15 cellular contexts compared by ENCODE assay signal in genomic region chr12:49293056-49293956, GRCh38. TPM values are rescaled to one million over a fixed set of nuclear protein-coding genes. Genes with fewer than 3 reads are reported as not detected.
A peak's percentile ranks its signal among the peaks of the same experiment; 100 is the strongest.
DNase-seq lines count a peak whose midpoint lies in the region; ATAC-seq, FAIRE-seq and TF ChIP-seq lines count a peak whose summit lies in the region.
"Had no signal": no experiment of that assay in that cellular context is flagged by ENCODE, and none has a peak within 500 bp of the region (broad histone marks: within the 10 kb centered on the region; RNA-seq: fewer than 3 reads in every experiment).

No MANE protein-coding gene starts in this region.

- TF ChIP-seq EP300 in HepG2 (IDR thresholded peaks at IDR 0.05; ENCODE audit: low read depth in 2 of 2, low read length in 2 of 2) (no peak), HepG2 (CRISPR knock-in tag; IDR thresholded peaks at IDR 0.05; ENCODE audit: borderline replicate concordance) (no peak)

- no peaks in the 10 kb centered on the region for H3K79me2 ChIP-seq in HepG2 (ENCODE audit: insufficient read depth, low read length)

- peaks cover 8% of the 10 kb centered on the region for H3K4me1 Mint-ChIP-seq in activated naive CD8-positive, alpha-beta T cell treated with anti-CD3 and anti-CD28 coated beads for 36 hours

- TF ChIP-seq POLR2A in HepG2 (IDR thresholded peaks at IDR 0.05; ENCODE audit: insufficient read depth in 1 of 2, low read depth in 2 of 2, low read length in 2 of 2) = no peak

- no peak overlapping the region for H3K9ac ChIP-seq in HepG2 (ENCODE audit: insufficient read depth, low read depth, low read length)

- peak overlapping the region; percentile 79 for H3K27ac ChIP-seq in C4-2B
- H3K27ac ChIP-seq in HepG2 (ENCODE audit: extremely low read length, insufficient read depth, low read length) = no peak overlapping the region
- H3K27ac ChIP-seq: right lobe of liver had no signal

- H2AFZ ChIP-seq in HepG2 (ENCODE audit: low read length) = no peak overlapping the region

- peaks cover 52% of the 10 kb centered on the region for H3K27me3 Mint-ChIP-seq in activated naive CD8-positive, alpha-beta T cell treated with anti-CD3 and anti-CD28 coated beads for 36 hours

- BruUV-seq in HepG2 (replicated peaks; lab: Mats Ljungman, UMichigan) = no TSS peak

- no peak overlapping the region for H3K4me3 ChIP-seq in bronchial epithelial cell (ENCODE audit: low read depth, low read length)
- no peak overlapping the region for H3K4me3 ChIP-seq in HepG2 (replicated peaks in 1 of 3; ENCODE audit: insufficient read depth in 1 of 3, low read depth in 2 of 3, low read length in 3 of 3)
- H3K4me3 ChIP-seq: HAP-1, right lobe of liver had no signal

- H3K4me2 ChIP-seq in HepG2 (ENCODE audit: low read depth, low read length) = 0 out of 2 replicates have a peak overlapping the region, but pooled peaks have one; percentile 7

- H3K36me3 Mint-ChIP-seq in activated naive CD8-positive, alpha-beta T cell treated with anti-CD3 and anti-CD28 coated beads for 36 hours = no peaks in the 10 kb centered on the region
- H3K36me3 Mint-ChIP-seq: activated naive CD4-positive, alpha-beta T cell treated with anti-CD3 and anti-CD28 coated beads, Interleukin-2, amount 10 ng/mL, durations not matched to agents 7 days and 5 days had no signal

- H3K27me3 ChIP-seq in bronchial epithelial cell (ENCODE audit: control insufficient read depth, insufficient read depth, low read length) (peaks cover 37% of the 10 kb centered on the region), HepG2 (ENCODE audit: control insufficient read depth in 1 of 2, insufficient read depth in 2 of 2, low read length in 2 of 2) (peaks cover 16 to 70% of the 10 kb centered on the region in 2 experiments)

- H3K9me3 ChIP-seq in HepG2 (ENCODE audit: low read length) = no peaks in the 10 kb centered on the region
- H3K9me3 ChIP-seq: HAP-1, right lobe of liver had no signal

- in situ Hi-C loops in HepG2 (cut with HindIII; ENCODE audit: extremely low pct_ligation_motif_present, low pct_unique_long_range_greater_than_20kb) = no loop called here
- in situ Hi-C loops in KBM-7 (cut with MboI; ENCODE audit: low pct_unique_long_range_greater_than_20kb, low sequenced_read_pairs) = no loop called here

- no peaks in the 10 kb centered on the region for H3K36me3 ChIP-seq in bronchial epithelial cell (ENCODE audit: control insufficient read depth, insufficient read depth, low read length)
- no peaks in the 10 kb centered on the region for H3K36me3 ChIP-seq in HepG2 (replicated peaks in 1 of 2; ENCODE audit: control insufficient read depth in 1 of 2, insufficient read depth in 2 of 2, low read length in 2 of 2)
- H3K36me3 ChIP-seq: HAP-1, right lobe of liver had no signal

- H3K4me1 ChIP-seq in HepG2 (ENCODE audit: insufficient read depth, low read length) = peaks cover 24% of the 10 kb centered on the region
- H3K4me1 ChIP-seq: right lobe of liver had no signal

- POLR2A ChIA-PET in HepG2 (lab: Yijun Ruan, JAX) = no interaction called here

- no peak for TF ChIP-seq CTCF in C4-2B (conservative IDR thresholded peaks at IDR 0.05)
- no peak for TF ChIP-seq CTCF in bronchial epithelial cell (IDR thresholded peaks at IDR 0.05; ENCODE audit: insufficient read depth, low read length, severe bottlenecking)
- no peak for TF ChIP-seq CTCF in HepG2 (CRISPR knock-in tag; IDR thresholded peaks at IDR 0.05)

- no peak for TF ChIP-seq RAD21 in HepG2 (CRISPR knock-in tag; IDR thresholded peaks at IDR 0.05)

- no peaks in the 10 kb centered on the region for H3K9me3 Mint-ChIP-seq in activated naive CD8-positive, alpha-beta T cell treated with anti-CD3 and anti-CD28 coated beads for 36 hours
- H3K9me3 Mint-ChIP-seq: activated naive CD4-positive, alpha-beta T cell treated with anti-CD3 and anti-CD28 coated beads, Interleukin-2, amount 10 ng/mL, durations not matched to agents 7 days and 5 days had no signal

- intact Hi-C loops in HepG2 (cut with micrococcal nuclease; ENCODE audit: unreplicated experiment) = no loop called here

- WGBS in HepG2 (ENCODE audit: low lambda C conversion rate) = 10% methylated on average over 14 of the region's 18 CpGs

- DNase-seq in NCI-H187 (lab: John Stamatoyannopoulos, UW) (peak; percentile 68 to 69), bronchial epithelial cell (ENCODE audit: low read depth) (no peak), HepG2 (ENCODE audit: low spot score) (no peak), KBM-7 (no peak)
- no peak for DNase-seq in activated naive CD8-positive, alpha-beta T cell treated with anti-CD3 and anti-CD28 coated beads for 36 hours
- DNase-seq: activated CD4-positive, CD25-positive, alpha-beta regulatory T cell treated with anti-CD3 and anti-CD28 coated beads, Interleukin-2, amount 50 U/mL, for 72 hours; activated naive CD4-positive, alpha-beta T cell treated with anti-CD3 and anti-CD28 coated beads, Interleukin-2, amount 10 ng/mL, durations not matched to agents 7 days and 5 days; kidney glomerular epithelial cell; right lobe of liver; stimulated activated CD8-positive, alpha-beta memory T cell treated with anti-CD3 and anti-CD28 coated beads, Interleukin-4, amount 100 ng/mL, for 48 hours had no signal

- H3K27ac Mint-ChIP-seq in activated naive CD8-positive, alpha-beta T cell treated with anti-CD3 and anti-CD28 coated beads for 36 hours = no peak overlapping the region
- H3K27ac Mint-ChIP-seq: activated naive CD4-positive, alpha-beta T cell treated with anti-CD3 and anti-CD28 coated beads, Interleukin-2, amount 10 ng/mL, durations not matched to agents 7 days and 5 days; CD14-positive monocyte had no signal

- no peaks in the 10 kb centered on the region for H4K20me1 ChIP-seq in HepG2 (ENCODE audit: insufficient read depth, low read length)

- peak; percentile 93 for FAIRE-seq in bronchial epithelial cell (lab: Jason Lieb, UNC)
- no peak for FAIRE-seq in HepG2 (lab: Jason Lieb, UNC)

- H3K4me3 Mint-ChIP-seq in activated naive CD8-positive, alpha-beta T cell treated with anti-CD3 and anti-CD28 coated beads for 36 hours = no peak overlapping the region
- H3K4me3 Mint-ChIP-seq: activated naive CD4-positive, alpha-beta T cell treated with anti-CD3 and anti-CD28 coated beads, Interleukin-2, amount 10 ng/mL, durations not matched to agents 7 days and 5 days had no signal

- ATAC-seq in HepG2 = peak; percentile 12; the same call in 2 of the 3 replicates
- no peak for ATAC-seq in HG03442 (IDR thresholded peaks at IDR 0.05; ENCODE audit: unreplicated experiment)
- ATAC-seq in HG02571 (IDR thresholded peaks at IDR 0.05; ENCODE audit: unreplicated experiment) = no peak

- CTCF ChIA-PET in HepG2 (lab: Yijun Ruan, JAX; ENCODE audit: low intra/inter-chr PET ratio, low total read pairs) = no interaction called here

RNA-seq across cellular contexts. Expression of gene PRPH, which starts 1.6 kb away (rescaled TPM):
- total RNA-seq in bronchial epithelial cell = 0.26 and 0.51 TPM in 2 replicates
- not detected in 2 replicates for total RNA-seq in HepG2 (2016; rRNA removed; fragmentation: Illumina TruSeq; extraction: Trizol)
- total RNA-seq in HepG2 (2016; cell fraction: cytosol; rRNA removed; fragmentation: Illumina TruSeq; extraction: Trizol; ENCODE audit: low read depth) = not detected in 2 replicates
- not detected in 2 replicates for total RNA-seq in HepG2 (2016; cell fraction: insoluble cytoplasmic fraction; rRNA removed; fragmentation: Illumina TruSeq; extraction: Trizol)
- not detected in 2 replicates for total RNA-seq in HepG2 (2016; cell fraction: membrane; rRNA removed; fragmentation: Illumina TruSeq; extraction: Trizol)
- total RNA-seq in HepG2 (2016; cell fraction: nucleus; rRNA removed; fragmentation: Illumina TruSeq; extraction: Trizol) = not detected in 2 replicates
- 0.12 and 0.51 TPM in 2 replicates for polyA plus RNA-seq in HepG2 (2011; rRNA removed)
- 0.44 and 0.54 TPM in 2 replicates for polyA plus RNA-seq in HepG2 (2011; cell fraction: cytosol; rRNA removed)
- 0.16 and 0.35 TPM in 2 replicates for polyA plus RNA-seq in HepG2 (2011; cell fraction: nucleus; rRNA removed)
- polyA plus RNA-seq in HepG2 (2012) = 0.36 TPM in 1 of 2 replicates, not detected in the other
- polyA plus RNA-seq in HepG2 (2016; cell fraction: cytosol; fragmentation: Illumina TruSeq; extraction: Trizol; ENCODE audit: low read depth) = not detected in 2 replicates
- polyA plus RNA-seq in HepG2 (2016; cell fraction: insoluble cytoplasmic fraction; fragmentation: Illumina TruSeq; extraction: Trizol; ENCODE audit: low read depth) = not detected in 2 replicates
- polyA plus RNA-seq in HepG2 (2016; cell fraction: membrane; fragmentation: Illumina TruSeq; extraction: Trizol; ENCODE audit: low read depth) = 0.17 TPM in 1 of 2 replicates, not detected in the other
- not detected in 2 replicates for polyA plus RNA-seq in HepG2 (2016; cell fraction: nucleus; fragmentation: Illumina TruSeq; extraction: Trizol; ENCODE audit: insufficient read depth, low read depth)
- polyA minus RNA-seq in HepG2 (2011; rRNA and poly(A)+ RNA removed; ENCODE audit: low replicate concordance) = 0.08 and 0.51 TPM in 2 replicates
- not detected in 2 replicates for polyA minus RNA-seq in HepG2 (2011; cell fraction: cytosol; rRNA and poly(A)+ RNA removed)
- polyA minus RNA-seq in HepG2 (2011; cell fraction: nucleus; rRNA and poly(A)+ RNA removed) = not detected in 2 replicates
- not detected for total RNA-seq in activated naive CD8-positive, alpha-beta T cell treated with anti-CD3 and anti-CD28 coated beads for 36 hours
- total RNA-seq: right lobe of liver had no signal
- polyA plus RNA-seq: CD14-positive monocyte had no signal

RNA-seq across cellular contexts. Expression of gene TUBA1C, which starts 28.4 kb away (rescaled TPM):
- total RNA-seq in bronchial epithelial cell = 196 and 466 TPM in 2 replicates
- total RNA-seq in HepG2 (2016; rRNA removed; fragmentation: Illumina TruSeq; extraction: Trizol) = 693 and 807 TPM in 2 replicates
- total RNA-seq in HepG2 (2016; cell fraction: cytosol; rRNA removed; fragmentation: Illumina TruSeq; extraction: Trizol; ENCODE audit: low read depth) = 65.5 and 78.7 TPM in 2 replicates
- 710 and 734 TPM in 2 replicates for total RNA-seq in HepG2 (2016; cell fraction: insoluble cytoplasmic fraction; rRNA removed; fragmentation: Illumina TruSeq; extraction: Trizol)
- 176 and 201 TPM in 2 replicates for total RNA-seq in HepG2 (2016; cell fraction: membrane; rRNA removed; fragmentation: Illumina TruSeq; extraction: Trizol)
- total RNA-seq in HepG2 (2016; cell fraction: nucleus; rRNA removed; fragmentation: Illumina TruSeq; extraction: Trizol) = 210 and 226 TPM in 2 replicates
- polyA plus RNA-seq in HepG2 (2011; rRNA removed) = 924 and 1,075 TPM in 2 replicates
- polyA plus RNA-seq in HepG2 (2011; cell fraction: cytosol; rRNA removed) = 1,098 and 1,321 TPM in 2 replicates
- polyA plus RNA-seq in HepG2 (2011; cell fraction: nucleus; rRNA removed) = 307 and 395 TPM in 2 replicates
- 285 and 347 TPM in 2 replicates for polyA plus RNA-seq in HepG2 (2012)
- polyA plus RNA-seq in HepG2 (2016; cell fraction: cytosol; fragmentation: Illumina TruSeq; extraction: Trizol; ENCODE audit: low read depth) = 102 and 118 TPM in 2 replicates
- polyA plus RNA-seq in HepG2 (2016; cell fraction: insoluble cytoplasmic fraction; fragmentation: Illumina TruSeq; extraction: Trizol; ENCODE audit: low read depth) = 1,000 and 1,082 TPM in 2 replicates
- 180 and 223 TPM in 2 replicates for polyA plus RNA-seq in HepG2 (2016; cell fraction: membrane; fragmentation: Illumina TruSeq; extraction: Trizol; ENCODE audit: low read depth)
- 338 and 346 TPM in 2 replicates for polyA plus RNA-seq in HepG2 (2016; cell fraction: nucleus; fragmentation: Illumina TruSeq; extraction: Trizol; ENCODE audit: insufficient read depth, low read depth)
- polyA minus RNA-seq in HepG2 (2011; rRNA and poly(A)+ RNA removed; ENCODE audit: low replicate concordance) = 2,204 and 5,291 TPM in 2 replicates
- polyA minus RNA-seq in HepG2 (2011; cell fraction: cytosol; rRNA and poly(A)+ RNA removed) = 286 and 294 TPM in 2 replicates
- polyA minus RNA-seq in HepG2 (2011; cell fraction: nucleus; rRNA and poly(A)+ RNA removed) = 113 and 150 TPM in 2 replicates
- 100 to 1,000 TPM; 315 to 343 TPM for total RNA-seq in activated naive CD8-positive, alpha-beta T cell treated with anti-CD3 and anti-CD28 coated beads for 36 hours

RNA-seq across cellular contexts. Expression of gene TROAP, which starts 29.7 kb away (rescaled TPM):
- 2.6 and 5.2 TPM in 2 replicates for total RNA-seq in bronchial epithelial cell
- total RNA-seq in HepG2 (2016; rRNA removed; fragmentation: Illumina TruSeq; extraction: Trizol) = 27.0 and 30.9 TPM in 2 replicates
- total RNA-seq in HepG2 (2016; cell fraction: cytosol; rRNA removed; fragmentation: Illumina TruSeq; extraction: Trizol; ENCODE audit: low read depth) = 39.0 and 40.8 TPM in 2 replicates
- 23.8 and 32.4 TPM in 2 replicates for total RNA-seq in HepG2 (2016; cell fraction: insoluble cytoplasmic fraction; rRNA removed; fragmentation: Illumina TruSeq; extraction: Trizol)
- 29.7 and 31.6 TPM in 2 replicates for total RNA-seq in HepG2 (2016; cell fraction: membrane; rRNA removed; fragmentation: Illumina TruSeq; extraction: Trizol)
- total RNA-seq in HepG2 (2016; cell fraction: nucleus; rRNA removed; fragmentation: Illumina TruSeq; extraction: Trizol) = 29.6 and 32.8 TPM in 2 replicates
- polyA plus RNA-seq in HepG2 (2011; rRNA removed) = 14.8 and 22.5 TPM in 2 replicates
- 5.9 and 12.4 TPM in 2 replicates for polyA plus RNA-seq in HepG2 (2011; cell fraction: cytosol; rRNA removed)
- 41.8 and 61.6 TPM in 2 replicates for polyA plus RNA-seq in HepG2 (2011; cell fraction: nucleus; rRNA removed)
- polyA plus RNA-seq in HepG2 (2012) = 10.3 and 16.7 TPM in 2 replicates
- 31.5 and 36.5 TPM in 2 replicates for polyA plus RNA-seq in HepG2 (2016; cell fraction: cytosol; fragmentation: Illumina TruSeq; extraction: Trizol; ENCODE audit: low read depth)
- polyA plus RNA-seq in HepG2 (2016; cell fraction: insoluble cytoplasmic fraction; fragmentation: Illumina TruSeq; extraction: Trizol; ENCODE audit: low read depth) = 34.0 and 36.9 TPM in 2 replicates
- 22.9 and 31.7 TPM in 2 replicates for polyA plus RNA-seq in HepG2 (2016; cell fraction: membrane; fragmentation: Illumina TruSeq; extraction: Trizol; ENCODE audit: low read depth)
- polyA plus RNA-seq in HepG2 (2016; cell fraction: nucleus; fragmentation: Illumina TruSeq; extraction: Trizol; ENCODE audit: insufficient read depth, low read depth) = 91.9 and 95.0 TPM in 2 replicates
- 20.0 and 123 TPM in 2 replicates for polyA minus RNA-seq in HepG2 (2011; rRNA and poly(A)+ RNA removed; ENCODE audit: low replicate concordance)
- polyA minus RNA-seq in HepG2 (2011; cell fraction: cytosol; rRNA and poly(A)+ RNA removed) = 6.9 and 7.2 TPM in 2 replicates
- 28.0 and 47.6 TPM in 2 replicates for polyA minus RNA-seq in HepG2 (2011; cell fraction: nucleus; rRNA and poly(A)+ RNA removed)
- 10 to 100 TPM; 56.6 to 59.7 TPM for total RNA-seq in activated naive CD8-positive, alpha-beta T cell treated with anti-CD3 and anti-CD28 coated beads for 36 hours
- polyA plus RNA-seq: CD14-positive monocyte had no signal

RNA-seq across cellular contexts. Expression of gene C1QL4, which starts 43.7 kb away (rescaled TPM):
- 0.13 TPM in 1 of 2 replicates, not detected in the other for total RNA-seq in bronchial epithelial cell
- total RNA-seq in HepG2 (2016; rRNA removed; fragmentation: Illumina TruSeq; extraction: Trizol) = not detected in 2 replicates
- total RNA-seq in HepG2 (2016; cell fraction: cytosol; rRNA removed; fragmentation: Illumina TruSeq; extraction: Trizol; ENCODE audit: low read depth) = not detected in 2 replicates
- not detected in 2 replicates for total RNA-seq in HepG2 (2016; cell fraction: insoluble cytoplasmic fraction; rRNA removed; fragmentation: Illumina TruSeq; extraction: Trizol)
- total RNA-seq in HepG2 (2016; cell fraction: membrane; rRNA removed; fragmentation: Illumina TruSeq; extraction: Trizol) = not detected in 2 replicates
- not detected in 2 replicates for total RNA-seq in HepG2 (2016; cell fraction: nucleus; rRNA removed; fragmentation: Illumina TruSeq; extraction: Trizol)
- polyA plus RNA-seq in HepG2 (2011; rRNA removed) = 0.03 TPM in 2 replicates
- 0.06 and 0.08 TPM in 2 replicates for polyA plus RNA-seq in HepG2 (2011; cell fraction: cytosol; rRNA removed)
- 0.07 TPM in 1 of 2 replicates, not detected in the other for polyA plus RNA-seq in HepG2 (2011; cell fraction: nucleus; rRNA removed)
- polyA plus RNA-seq in HepG2 (2012) = 0.07 and 0.12 TPM in 2 replicates
- not detected in 2 replicates for polyA plus RNA-seq in HepG2 (2016; cell fraction: cytosol; fragmentation: Illumina TruSeq; extraction: Trizol; ENCODE audit: low read depth)
- not detected in 2 replicates for polyA plus RNA-seq in HepG2 (2016; cell fraction: insoluble cytoplasmic fraction; fragmentation: Illumina TruSeq; extraction: Trizol; ENCODE audit: low read depth)
- not detected in 2 replicates for polyA plus RNA-seq in HepG2 (2016; cell fraction: membrane; fragmentation: Illumina TruSeq; extraction: Trizol; ENCODE audit: low read depth)
- not detected in 2 replicates for polyA plus RNA-seq in HepG2 (2016; cell fraction: nucleus; fragmentation: Illumina TruSeq; extraction: Trizol; ENCODE audit: insufficient read depth, low read depth)
- polyA minus RNA-seq in HepG2 (2011; rRNA and poly(A)+ RNA removed; ENCODE audit: low replicate concordance) = 0.09 TPM in 1 of 2 replicates, not detected in the other
- not detected in 2 replicates for polyA minus RNA-seq in HepG2 (2011; cell fraction: cytosol; rRNA and poly(A)+ RNA removed)
- polyA minus RNA-seq in HepG2 (2011; cell fraction: nucleus; rRNA and poly(A)+ RNA removed) = not detected in 2 replicates
- total RNA-seq in activated naive CD8-positive, alpha-beta T cell treated with anti-CD3 and anti-CD28 coated beads for 36 hours = not detected
- total RNA-seq: right lobe of liver had no signal
- polyA plus RNA-seq: CD14-positive monocyte had no signal

RNA-seq across cellular contexts. Expression of gene DNAJC22, which starts 53.4 kb away (rescaled TPM):
- total RNA-seq in bronchial epithelial cell = 0.13 and 0.26 TPM in 2 replicates
- 23.0 and 31.7 TPM in 2 replicates for total RNA-seq in HepG2 (2016; rRNA removed; fragmentation: Illumina TruSeq; extraction: Trizol)
- total RNA-seq in HepG2 (2016; cell fraction: cytosol; rRNA removed; fragmentation: Illumina TruSeq; extraction: Trizol; ENCODE audit: low read depth) = 8.6 and 10.6 TPM in 2 replicates
- 28.2 and 31.3 TPM in 2 replicates for total RNA-seq in HepG2 (2016; cell fraction: insoluble cytoplasmic fraction; rRNA removed; fragmentation: Illumina TruSeq; extraction: Trizol)
- 31.0 and 32.2 TPM in 2 replicates for total RNA-seq in HepG2 (2016; cell fraction: membrane; rRNA removed; fragmentation: Illumina TruSeq; extraction: Trizol)
- 18.7 and 28.7 TPM in 2 replicates for total RNA-seq in HepG2 (2016; cell fraction: nucleus; rRNA removed; fragmentation: Illumina TruSeq; extraction: Trizol)
- polyA plus RNA-seq in HepG2 (2011; rRNA removed) = 25.2 and 25.3 TPM in 2 replicates
- polyA plus RNA-seq in HepG2 (2011; cell fraction: cytosol; rRNA removed) = 21.8 and 23.4 TPM in 2 replicates
- polyA plus RNA-seq in HepG2 (2011; cell fraction: nucleus; rRNA removed) = 17.7 and 19.2 TPM in 2 replicates
- polyA plus RNA-seq in HepG2 (2012) = 12.3 and 19.2 TPM in 2 replicates
- 8.0 and 8.6 TPM in 2 replicates for polyA plus RNA-seq in HepG2 (2016; cell fraction: cytosol; fragmentation: Illumina TruSeq; extraction: Trizol; ENCODE audit: low read depth)
- 23.5 TPM in 2 replicates for polyA plus RNA-seq in HepG2 (2016; cell fraction: insoluble cytoplasmic fraction; fragmentation: Illumina TruSeq; extraction: Trizol; ENCODE audit: low read depth)
- polyA plus RNA-seq in HepG2 (2016; cell fraction: membrane; fragmentation: Illumina TruSeq; extraction: Trizol; ENCODE audit: low read depth) = 19.8 and 20.5 TPM in 2 replicates
- polyA plus RNA-seq in HepG2 (2016; cell fraction: nucleus; fragmentation: Illumina TruSeq; extraction: Trizol; ENCODE audit: insufficient read depth, low read depth) = 33.4 and 37.4 TPM in 2 replicates
- polyA minus RNA-seq in HepG2 (2011; rRNA and poly(A)+ RNA removed; ENCODE audit: low replicate concordance) = 5.2 and 42.6 TPM in 2 replicates
- 11.0 and 11.7 TPM in 2 replicates for polyA minus RNA-seq in HepG2 (2011; cell fraction: cytosol; rRNA and poly(A)+ RNA removed)
- polyA minus RNA-seq in HepG2 (2011; cell fraction: nucleus; rRNA and poly(A)+ RNA removed) = 13.9 and 17.5 TPM in 2 replicates
- not detected for total RNA-seq in activated naive CD8-positive, alpha-beta T cell treated with anti-CD3 and anti-CD28 coated beads for 36 hours
- polyA plus RNA-seq: CD14-positive monocyte had no signal

Comparison
In these comparisons a context has a peak if more than half of its experiments do, and no peak if none do; other contexts are left out.
1. DNase-seq: peak in NCI-H187 (2 of 2); none in bronchial epithelial cell (single experiment), HepG2 (single experiment), activated naive CD8-positive, alpha-beta T cell treated with anti-CD3 and anti-CD28 coated beads for 36 hours (single experiment) and KBM-7 (single experiment).